8 cellular contexts compared by ENCODE assay signal in the genomic region with DNA sequence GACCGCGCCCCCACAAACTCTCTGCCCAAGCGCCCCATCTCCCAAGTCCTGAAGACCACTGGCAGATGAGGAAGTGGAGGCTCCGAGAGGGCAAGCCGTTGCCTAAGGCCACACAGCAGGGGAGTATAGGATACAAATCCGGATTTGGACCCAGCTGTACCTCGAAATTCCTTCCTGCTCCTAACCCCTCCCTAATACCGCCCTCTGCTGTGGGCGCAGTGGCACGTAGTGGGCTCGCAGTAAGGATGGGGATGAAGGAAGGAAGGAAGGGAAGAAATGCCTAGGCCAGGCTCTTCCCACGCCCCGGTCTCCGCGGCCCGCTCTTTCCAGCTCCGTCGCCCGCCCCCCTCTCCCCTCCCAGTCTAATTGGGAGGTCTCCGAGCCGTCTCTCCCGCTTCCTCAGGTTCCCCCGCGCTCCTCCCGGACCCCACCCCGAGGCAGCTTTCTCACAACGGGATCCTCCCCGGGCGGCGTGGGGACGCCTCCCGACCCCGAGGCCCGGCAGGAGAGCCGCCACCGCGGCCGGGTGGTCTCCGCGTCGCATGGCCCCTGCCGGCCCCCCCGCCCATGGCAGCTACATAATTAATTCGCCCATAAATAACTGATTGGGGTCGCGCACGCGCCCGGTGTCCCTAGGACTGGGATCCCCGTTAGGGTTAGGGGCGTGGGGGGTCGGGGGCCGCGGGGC.
DNase-seq lines count a peak whose midpoint lies in the region; ATAC-seq lines count a peak whose summit lies in the region.

No MANE protein-coding gene starts in this region.

- ATAC-seq in left colon: peak; percentile 17
- ATAC-seq in HG03097 (IDR thresholded peaks at IDR 0.05; ENCODE audit: low FRiP score, unreplicated experiment): no peak
- no peak for ATAC-seq in HG02884 (IDR thresholded peaks at IDR 0.05; ENCODE audit: unreplicated experiment)

- intact Hi-C loops in left colon (cut with DNase I, micrococcal nuclease): loop anchor here in 1 of 2 donors (10.0 kb wide), 1 partner anchor 337 kb away; no protein-coding TSS in a partner anchor

- H3K27ac Mint-ChIP-seq in activated CD4-positive, alpha-beta T cell treated with anti-CD3 and anti-CD28 coated beads, Interleukin-2, amount 10 ng/mL, durations not matched to agents 7 days and 5 days: peak overlapping the region; percentile 13

- DNase-seq in activated CD4-positive, alpha-beta T cell treated with anti-CD3 and anti-CD28 coated beads, Interleukin-2, amount 10 ng/mL, durations not matched to agents 7 days and 5 days: no peak
- no peak for DNase-seq in activated CD4-positive, alpha-beta T cell treated with anti-CD3 and anti-CD28 coated beads for 4 hours
- DNase-seq in astrocyte of the hippocampus (ENCODE audit: low read depth, low spot score) (peak; percentile 70), left colon (peak; percentile 48 to 53), substantia nigra (lab: John Stamatoyannopoulos, UW) (peak in 2 of 49 donors; percentile 27 to 85)
- DNase-seq in stimulated activated CD4-positive, alpha-beta T cell treated with anti-CD3 and anti-CD28 coated beads, Interleukin-1b, Interleukin-23, amount 100 ng/mL, for 48 hours: no peak

- no peaks in the 10 kb centered on the region for H3K9me3 Mint-ChIP-seq in activated CD4-positive, alpha-beta T cell treated with anti-CD3 and anti-CD28 coated beads, Interleukin-2, amount 10 ng/mL, durations not matched to agents 7 days and 5 days

- POLR2A ChIA-PET in activated CD4-positive, alpha-beta T cell treated with anti-CD3 and anti-CD28 coated beads, Interleukin-2, amount 10 ng/mL, durations not matched to agents 7 days and 5 days (lab: Charles Lee): no interaction called here

- peaks cover 24% of the 10 kb centered on the region for H3K4me1 Mint-ChIP-seq in activated CD4-positive, alpha-beta T cell treated with anti-CD3 and anti-CD28 coated beads, Interleukin-2, amount 10 ng/mL, durations not matched to agents 7 days and 5 days

- H3K27me3 Mint-ChIP-seq in activated CD4-positive, alpha-beta T cell treated with anti-CD3 and anti-CD28 coated beads, Interleukin-2, amount 10 ng/mL, durations not matched to agents 7 days and 5 days: peaks cover 22% of the 10 kb centered on the region

- H3K36me3 Mint-ChIP-seq in activated CD4-positive, alpha-beta T cell treated with anti-CD3 and anti-CD28 coated beads, Interleukin-2, amount 10 ng/mL, durations not matched to agents 7 days and 5 days (ENCODE audit: low read depth): no peaks in the 10 kb centered on the region

- H3K4me3 Mint-ChIP-seq in activated CD4-positive, alpha-beta T cell treated with anti-CD3 and anti-CD28 coated beads, Interleukin-2, amount 10 ng/mL, durations not matched to agents 7 days and 5 days: peak overlapping the region; percentile 15

- CTCF ChIA-PET in activated CD4-positive, alpha-beta T cell treated with anti-CD3 and anti-CD28 coated beads, Interleukin-2, amount 10 ng/mL, durations not matched to agents 7 days and 5 days (lab: Charles Lee): interaction anchor here (0.9 to 1.5 kb wide), 3 partner anchors 13 to 102 kb away, joined by 3 to 4 read pairs (median 3); no protein-coding TSS in a partner anchor

- H3K27ac ChIP-seq in substantia nigra (ENCODE audit: low read depth, low read length, poor library complexity, severe bottlenecking): peak overlapping the region; percentile 84

Comparison
In these comparisons a context has a peak if more than half of its experiments do, and no peak if none do; other contexts are left out.
1. DNase-seq: peak in astrocyte of the hippocampus (single experiment) and left colon (2 of 2); none in activated CD4-positive, alpha-beta T cell treated with anti-CD3 and anti-CD28 coated beads, Interleukin-2, amount 10 ng/mL, durations not matched to agents 7 days and 5 days (single experiment), activated CD4-positive, alpha-beta T cell treated with anti-CD3 and anti-CD28 coated beads for 4 hours (0 of 2) and stimulated activated CD4-positive, alpha-beta T cell treated with anti-CD3 and anti-CD28 coated beads, Interleukin-1b, Interleukin-23, amount 100 ng/mL, for 48 hours (single experiment).